ENCODE assay signal across 25 cellular contexts in the genomic region with DNA sequence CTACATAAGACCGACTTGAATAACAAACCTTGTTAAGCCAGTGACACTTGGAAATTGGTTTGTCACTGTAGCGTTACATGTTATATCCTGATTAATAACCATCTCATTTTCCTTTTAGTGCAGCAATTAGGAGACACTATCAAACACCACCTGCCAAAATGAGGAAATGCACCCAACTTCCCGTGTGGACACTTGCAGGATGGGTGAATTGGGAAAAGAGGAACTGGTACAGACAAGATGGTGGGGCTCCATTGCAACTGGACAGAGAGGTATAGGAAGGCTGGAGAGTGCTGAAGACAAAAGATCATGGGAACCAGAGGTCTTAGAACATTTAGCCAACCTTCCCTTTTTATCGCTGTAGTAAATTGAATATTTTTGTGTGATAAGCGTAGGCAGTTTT.
DNase-seq lines count a peak whose midpoint lies in the region; ATAC-seq, FAIRE-seq and TF ChIP-seq lines count a peak whose summit lies in the region.
"Had no signal": no experiment of that assay in that cellular context is flagged by ENCODE, and none has a peak within 500 bp of the region (broad histone marks: within the 10 kb centered on the region; RNA-seq: fewer than 3 reads in every experiment).

No MANE protein-coding gene starts in this region.

- H3K27me3 ChIP-seq in foreskin keratinocyte, result no peaks in the 10 kb centered on the region
- H3K27me3 ChIP-seq: BE2C; BLaER1 treated with 17β-estradiol and CSF1 and Interleukin-3, amounts not matched to agents 10 nM and 100 nM had no signal

- no peak for TF ChIP-seq CTCF in VCaP (conservative IDR thresholded peaks at IDR 0.05)
- TF ChIP-seq CTCF in coronary artery (IDR thresholded peaks at IDR 0.05), result no peak
- TF ChIP-seq CTCF in foreskin keratinocyte (conservative IDR thresholded peaks at IDR 0.05), result no peak

- no peak overlapping the region for H3K4me3 Mint-ChIP-seq in stimulated activated naive B cell treated with anti-CD40 and anti-IgM and Interleukin-4, amounts not matched to agents 10 μg/mL and 1 μg/mL and 100 μg/mL, for 72 hours
- H3K4me3 Mint-ChIP-seq: CD14-positive monocyte; CD4-positive, alpha-beta T cell; CD8-positive, alpha-beta memory T cell; GM23338; H9 had no signal

- no peaks in the 10 kb centered on the region for H3K27me3 Mint-ChIP-seq in stimulated activated naive B cell treated with anti-CD40 and anti-IgM and Interleukin-4, amounts not matched to agents 10 μg/mL and 1 μg/mL and 100 μg/mL, for 72 hours
- H3K27me3 Mint-ChIP-seq: CD4-positive, alpha-beta T cell; CD8-positive, alpha-beta memory T cell had no signal

- FAIRE-seq in GM12891 (lab: Jason Lieb, UNC), result no peak
- FAIRE-seq: A549, D721Med, GM12892 had no signal

- DNase-seq in GM12891 (ENCODE audit: insufficient read length, low spot score), result no peak
- peak; percentile 31 to 42 for DNase-seq in Kasumi-1 (lab: John Stamatoyannopoulos, UW)
- peak; percentile 48 for DNase-seq in MV-4-11 (lab: John Stamatoyannopoulos, UW)
- DNase-seq in coronary artery (ENCODE audit: low spot score), result no peak
- DNase-seq in stimulated activated naive B cell treated with anti-CD40 and anti-IgM and Interleukin-4, amounts not matched to agents 10 μg/mL and 1 μg/mL and 100 μg/mL, for 72 hours, result no peak
- no peak for DNase-seq in foreskin keratinocyte
- DNase-seq: 8988T; ACHN; AML-193; BE2C; CD4-positive, alpha-beta T cell; CD8-positive, alpha-beta memory T cell; DMS79; EL; GDM1; H9 had no signal

- no peak overlapping the region for H3K4me3 ChIP-seq in coronary artery
- H3K4me3 ChIP-seq: A549; BLaER1 treated with 17β-estradiol and CSF1 and Interleukin-3, amounts not matched to agents 10 nM and 100 nM; GM23338 had no signal

- no peaks in the 10 kb centered on the region for H3K4me1 Mint-ChIP-seq in stimulated activated naive B cell treated with anti-CD40 and anti-IgM and Interleukin-4, amounts not matched to agents 10 μg/mL and 1 μg/mL and 100 μg/mL, for 72 hours
- H3K4me1 Mint-ChIP-seq: CD14-positive monocyte; CD8-positive, alpha-beta memory T cell; GM23338; H9 had no signal

- no peaks in the 10 kb centered on the region for H3K4me1 ChIP-seq in foreskin keratinocyte
- H3K4me1 ChIP-seq: A549, BE2C had no signal

- H3K27ac ChIP-seq in VCaP (peak overlapping the region; percentile 94), coronary artery (no peak overlapping the region), foreskin keratinocyte (no peak overlapping the region)
- H3K27ac ChIP-seq: A549; BLaER1 treated with 17β-estradiol and CSF1 and Interleukin-3, amounts not matched to agents 10 nM and 100 nM had no signal

- no peaks in the 10 kb centered on the region for H3K36me3 Mint-ChIP-seq in stimulated activated naive B cell treated with anti-CD40 and anti-IgM and Interleukin-4, amounts not matched to agents 10 μg/mL and 1 μg/mL and 100 μg/mL, for 72 hours
- H3K36me3 Mint-ChIP-seq: CD14-positive monocyte; CD8-positive, alpha-beta memory T cell had no signal

- no peak for ATAC-seq in GM19467 (IDR thresholded peaks at IDR 0.05; ENCODE audit: unreplicated experiment)
- ATAC-seq in stimulated activated naive B cell treated with anti-CD40 and anti-IgM and Interleukin-4, amounts not matched to agents 10 μg/mL and 1 μg/mL and 100 μg/mL, for 72 hours (replicated peaks), result no peak
- ATAC-seq in foreskin keratinocyte, result no peak
- ATAC-seq: A549, GM23338, HCT116 had no signal

- no peak overlapping the region for H3K27ac Mint-ChIP-seq in stimulated activated naive B cell treated with anti-CD40 and anti-IgM and Interleukin-4, amounts not matched to agents 10 μg/mL and 1 μg/mL and 100 μg/mL, for 72 hours
- H3K27ac Mint-ChIP-seq: CD14-positive monocyte; CD4-positive, alpha-beta T cell; CD8-positive, alpha-beta memory T cell; GM23338; H9 had no signal

- H3K9me3 Mint-ChIP-seq in stimulated activated naive B cell treated with anti-CD40 and anti-IgM and Interleukin-4, amounts not matched to agents 10 μg/mL and 1 μg/mL and 100 μg/mL, for 72 hours, result peaks cover 0 to 2% of the 10 kb centered on the region in 2 donors
- H3K9me3 Mint-ChIP-seq: CD4-positive, alpha-beta T cell; CD8-positive, alpha-beta memory T cell; GM23338 had no signal

- no peak for TF ChIP-seq POLR2A in GM12891 (IDR thresholded peaks at IDR 0.05; ENCODE audit: low read depth, low read length)

TF ChIP-seq in GM12891, 5 proteins besides CTCF, POLR2A, EP300 and RAD21:
- TF ChIP-seq PAX5 (IDR thresholded peaks at IDR 0.05; ENCODE audit: insufficient read depth, low read length, severe bottlenecking) (no peak), SPI1 (IDR thresholded peaks at IDR 0.05; ENCODE audit: low read depth, low read length) (peak; percentile 69)

Comparison
In these comparisons a context has a peak if more than half of its experiments do, and no peak if none do; other contexts are left out.
1. DNase-seq: peak in Kasumi-1 (2 of 2) and MV-4-11 (single experiment); none in GM12891 (single experiment), coronary artery (single experiment), stimulated activated naive B cell treated with anti-CD40 and anti-IgM and Interleukin-4, amounts not matched to agents 10 μg/mL and 1 μg/mL and 100 μg/mL, for 72 hours (single experiment) and foreskin keratinocyte (0 of 2).